In genomic region chr19:3454656-3455392, GRCh38 we compare ENCODE assay signal across 1 cellular context.
TF ChIP-seq lines count a peak whose summit lies in the region.

No MANE protein-coding gene starts in this region.

TF ChIP-seq in K562, 482 proteins besides CTCF, POLR2A, EP300 and RAD21:
- peak; percentile 72; the same call in 1 of the 2 replicates for TF ChIP-seq SMARCA5 (IDR thresholded peaks at IDR 0.05)
- 0 out of 2 replicates have a peak, but pooled peaks have one; percentile 16 for TF ChIP-seq CEBPG (CRISPR knock-in tag; IDR thresholded peaks at IDR 0.05)
- TF ChIP-seq CEBPG (tag; conservative IDR thresholded peaks at IDR 0.05 in 1 of 2, IDR thresholded peaks at IDR 0.05 in 1 of 2), result no peak
- TF ChIP-seq TEAD4 (IDR thresholded peaks at IDR 0.05; ENCODE audit: low read length), result no peak
- TF ChIP-seq TEAD4 (CRISPR knock-in tag; IDR thresholded peaks at IDR 0.05; ENCODE audit: borderline replicate concordance), result 0 out of 2 replicates have a peak, but pooled peaks have one; percentile 68
- TF ChIP-seq FOXA3 (CRISPR knock-in tag; conservative IDR thresholded peaks at IDR 0.05 in 1 of 2, IDR thresholded peaks at IDR 0.05 in 1 of 2), result 0 out of 4 replicates have a peak, but pooled peaks of 1 of the 2 experiments have one; percentile 31
- TF ChIP-seq ZNF707 (CRISPR knock-in tag; conservative IDR thresholded peaks at IDR 0.05), result no peak
- TF ChIP-seq TEAD1 (CRISPR knock-in tag; IDR thresholded peaks at IDR 0.05), result no peak
- TF ChIP-seq BCOR (IDR thresholded peaks at IDR 0.05), result peak; percentile 85
- peak; percentile 30 to 44; a peak in 2 of 4 replicates for TF ChIP-seq KDM1A (IDR thresholded peaks at IDR 0.05)
- peak; percentile 79 for TF ChIP-seq ADNP (tag; IDR thresholded peaks at IDR 0.05)
- no peak for TF ChIP-seq TCF7L2 (IDR thresholded peaks at IDR 0.05; ENCODE audit: low read depth, low read length)
- no peak for TF ChIP-seq MEF2A (IDR thresholded peaks at IDR 0.05; ENCODE audit: control insufficient read depth, low read depth, low read length)
- no peak for TF ChIP-seq XRCC5 (IDR thresholded peaks at IDR 0.05; ENCODE audit: low read depth, low read length)
- TF ChIP-seq MAX (CRISPR knock-in tag; IDR thresholded peaks at IDR 0.05), result peak; percentile 20; the same call in 1 of the 2 replicates
- peak; percentile 78 for TF ChIP-seq RBM22 (IDR thresholded peaks at IDR 0.05; ENCODE audit: low read depth, low read length, poor library complexity, severe bottlenecking)
- TF ChIP-seq CBX1 (IDR thresholded peaks at IDR 0.05; ENCODE audit: low read depth), result peak; percentile 58; the same call in 1 of the 2 replicates
- no peak for TF ChIP-seq FOS (IDR thresholded peaks at IDR 0.05; ENCODE audit: extremely low read depth, insufficient read length)
- TF ChIP-seq THAP12 (CRISPR knock-in tag; IDR thresholded peaks at IDR 0.05), result no peak
- TF ChIP-seq ZNF584 (CRISPR knock-in tag; IDR thresholded peaks at IDR 0.05; ENCODE audit: low read depth), result no peak
- no peak for TF ChIP-seq CXXC5 (CRISPR knock-in tag; IDR thresholded peaks at IDR 0.05)
- TF ChIP-seq MNT (conservative IDR thresholded peaks at IDR 0.05), result no peak
- no peak for TF ChIP-seq TBP (optimal IDR thresholded peaks at IDR 0.05; ENCODE audit: low read depth, low read length)
- no peak for TF ChIP-seq ZNF764 (CRISPR knock-in tag; IDR thresholded peaks at IDR 0.05; ENCODE audit: low read depth)
- TF ChIP-seq RBM25 (IDR thresholded peaks at IDR 0.05; ENCODE audit: low read depth, low read length, severe bottlenecking), result peak; percentile 53
- TF ChIP-seq ATF6 (CRISPR knock-in tag; IDR thresholded peaks at IDR 0.05), result no peak
- TF ChIP-seq ZNF197 (CRISPR knock-in tag; IDR thresholded peaks at IDR 0.05; ENCODE audit: low read depth), result no peak
- TF ChIP-seq CHD4 (IDR thresholded peaks at IDR 0.05; ENCODE audit: insufficient read depth, insufficient replicate concordance, low read depth, low read length, poor library complexity, severe bottlenecking), result peak; percentile 32
- TF ChIP-seq SMAD2 (IDR thresholded peaks at IDR 0.05; ENCODE audit: low read depth, low read length), result no peak
- TF ChIP-seq PTBP1 (IDR thresholded peaks at IDR 0.05; ENCODE audit: low read depth, low read length), result peak; percentile 66; the same call in 1 of the 2 replicates
- TF ChIP-seq PHF8 (IDR thresholded peaks at IDR 0.05; ENCODE audit: borderline replicate concordance, low read length), result no peak
